29 cellular contexts compared by ENCODE assay signal in genomic region chr15:75356539-75356938, GRCh38.
"Had no signal": no experiment of that assay in that cellular context is flagged by ENCODE, and none has a peak within 500 bp of the region (broad histone marks: within the 10 kb centered on the region; RNA-seq: fewer than 3 reads in every experiment).

No MANE protein-coding gene starts in this region.

- DNase-seq: dermis blood vessel endothelial cell; effector memory CD4-positive, alpha-beta T cell; erythroblast; esophagus squamous epithelium; foreskin melanocyte; glutamatergic neuron; heart right ventricle; hippocampal formation; immature natural killer cell; left ventricle myocardium superior; mesendoderm; midbrain; naive thymus-derived CD8-positive, alpha-beta T cell; nephron progenitor cell; nucleus accumbens; sigmoid colon; stimulated activated CD4-positive, alpha-beta T cell treated with anti-CD3 and anti-CD28 coated beads, Interleukin-2, amount 100 ng/mL, for 24 hours; stimulated activated CD4-positive, alpha-beta T cell treated with anti-CD3 and anti-CD28 coated beads, Interleukin-4, amount 100 ng/mL, for 24 hours; stimulated activated naive CD8-positive, alpha-beta T cell treated with anti-CD3 and anti-CD28 coated beads, Interleukin-15, Interleukin-2, amounts not matched to agents 100 U/mL and 50 U/mL, for 24 hours; substantia nigra; testis; tibial artery had no signal

- FAIRE-seq: endometrium, urothelium cell line had no signal

- H3K4me3 ChIP-seq: coronary artery, esophagus squamous epithelium, heart right ventricle, prostate gland, right atrium auricular region, sigmoid colon, testis, tibial artery, upper lobe of left lung had no signal

- ATAC-seq: left ventricle myocardium superior; naive thymus-derived CD8-positive, alpha-beta T cell; stimulated activated memory B cell treated with anti-CD40 and anti-IgM and Interleukin-4, amounts not matched to agents 10 μg/mL and 1 μg/mL and 100 μg/mL, for 72 hours; stimulated activated naive CD8-positive, alpha-beta T cell treated with anti-CD3 and anti-CD28 coated beads, Interleukin-15, Interleukin-2, amounts not matched to agents 100 U/mL and 50 U/mL, for 24 hours had no signal

- H3K9me3 ChIP-seq: esophagus squamous epithelium, heart right ventricle, prostate gland, right atrium auricular region, sigmoid colon, testis, tibial artery, upper lobe of left lung had no signal

- H3K27ac ChIP-seq: coronary artery, esophagus squamous epithelium, heart right ventricle, prostate gland, right atrium auricular region, sigmoid colon, testis, tibial artery, upper lobe of left lung had no signal

- H3K27me3 ChIP-seq: esophagus squamous epithelium, heart right ventricle, right atrium auricular region, sigmoid colon, testis, tibial artery, upper lobe of left lung had no signal

- H3K4me1 ChIP-seq: esophagus squamous epithelium, heart right ventricle, prostate gland, right atrium auricular region, sigmoid colon, testis, tibial artery, upper lobe of left lung had no signal
